In genomic region chr2:178478102-178478441, GRCh38 we compare ENCODE assay signal across 8 cellular contexts. TPM values are rescaled to one million over a fixed set of nuclear protein-coding genes. Genes with fewer than 3 reads are reported as not detected.
DNase-seq lines count a peak whose midpoint lies in the region; ATAC-seq and TF ChIP-seq lines count a peak whose summit lies in the region.

No MANE protein-coding gene starts in this region.

- DNase-seq in NCI-H146 (lab: John Stamatoyannopoulos, UW) (peak; percentile 24), NCI-H146 treated with DMSO at 0.1 percent for 48 hours (lab: John Stamatoyannopoulos, UW; ENCODE audit: unreplicated experiment) (no peak), dedifferentiated amniotic fluid mesenchymal stem cell (ENCODE audit: extremely low spot score) (no peak)
- peak; percentile 25 for DNase-seq in activated CD8-positive, alpha-beta T cell treated with anti-CD3 and anti-CD28 coated beads for 36 hours
- peak; percentile 11 for DNase-seq in stimulated activated naive B cell treated with anti-CD40 and anti-IgM and Interleukin-4, amounts not matched to agents 10 μg/mL and 1 μg/mL and 100 μg/mL, for 72 hours
- no peak for DNase-seq in stimulated activated CD4-positive, alpha-beta T cell treated with anti-CD3 and anti-CD28 coated beads, Interleukin-4, amount 100 ng/mL, for 1 hour

- CTCF ChIA-PET in activated CD8-positive, alpha-beta T cell treated with anti-CD3 and anti-CD28 coated beads for 36 hours (lab: Charles Lee), result interaction anchor here (1.2 to 2.3 kb wide), 2 partner anchors 27 to 40 kb away, joined by 3 to 9 read pairs; partner anchors contain the start of genes PJVK and PRKRA

- peak overlapping the region; percentile 99 for H3K4me3 ChIP-seq in iPS-18a (ENCODE audit: low read length)

- TF ChIP-seq CTCF in activated CD8-positive, alpha-beta T cell treated with anti-CD3 and anti-CD28 coated beads for 36 hours (IDR thresholded peaks at IDR 0.05), result no peak

- no peaks in the 10 kb centered on the region for H3K27me3 Mint-ChIP-seq in activated CD8-positive, alpha-beta T cell treated with anti-CD3 and anti-CD28 coated beads for 36 hours
- no peaks in the 10 kb centered on the region for H3K27me3 Mint-ChIP-seq in stimulated activated naive B cell treated with anti-CD40 and anti-IgM and Interleukin-4, amounts not matched to agents 10 μg/mL and 1 μg/mL and 100 μg/mL, for 72 hours

- H3K27me3 ChIP-seq in iPS-18a (ENCODE audit: control insufficient read depth, insufficient read depth, low read length), result peaks cover 16% of the 10 kb centered on the region

- H3K36me3 ChIP-seq in iPS-18a (ENCODE audit: control insufficient read depth, low read depth, low read length), result no peaks in the 10 kb centered on the region

- H3K9ac ChIP-seq in iPS-18a (ENCODE audit: low read length), result peak overlapping the region; percentile 94

- peak overlapping the region; percentile 95 for H3K27ac Mint-ChIP-seq in activated CD8-positive, alpha-beta T cell treated with anti-CD3 and anti-CD28 coated beads for 36 hours
- peak overlapping the region; percentile 99 for H3K27ac Mint-ChIP-seq in stimulated activated naive B cell treated with anti-CD40 and anti-IgM and Interleukin-4, amounts not matched to agents 10 μg/mL and 1 μg/mL and 100 μg/mL, for 72 hours

- intact Hi-C loops in activated CD8-positive, alpha-beta T cell treated with anti-CD3 and anti-CD28 coated beads for 36 hours (cut with micrococcal nuclease), result no loop called here

- H3K4me3 Mint-ChIP-seq in activated CD8-positive, alpha-beta T cell treated with anti-CD3 and anti-CD28 coated beads for 36 hours, result peak overlapping the region; percentile 83
- H3K4me3 Mint-ChIP-seq in stimulated activated naive B cell treated with anti-CD40 and anti-IgM and Interleukin-4, amounts not matched to agents 10 μg/mL and 1 μg/mL and 100 μg/mL, for 72 hours, result peak overlapping the region; percentile 95 to 96

- peaks cover 15% of the 10 kb centered on the region for H3K4me1 ChIP-seq in iPS-18a (ENCODE audit: control insufficient read depth, low read depth, low read length)

- H3K4me1 Mint-ChIP-seq in activated CD8-positive, alpha-beta T cell treated with anti-CD3 and anti-CD28 coated beads for 36 hours (ENCODE audit: low read depth), result peaks cover 36% of the 10 kb centered on the region
- H3K4me1 Mint-ChIP-seq in stimulated activated naive B cell treated with anti-CD40 and anti-IgM and Interleukin-4, amounts not matched to agents 10 μg/mL and 1 μg/mL and 100 μg/mL, for 72 hours, result peaks cover 22 to 30% of the 10 kb centered on the region in 2 donors

- H3K36me3 Mint-ChIP-seq in activated CD8-positive, alpha-beta T cell treated with anti-CD3 and anti-CD28 coated beads for 36 hours (ENCODE audit: low read depth), result peaks cover 4% of the 10 kb centered on the region
- H3K36me3 Mint-ChIP-seq in stimulated activated naive B cell treated with anti-CD40 and anti-IgM and Interleukin-4, amounts not matched to agents 10 μg/mL and 1 μg/mL and 100 μg/mL, for 72 hours, result peaks cover 0 to 2% of the 10 kb centered on the region in 2 donors

- no peaks in the 10 kb centered on the region for H3K9me3 ChIP-seq in iPS-18a (ENCODE audit: control insufficient read depth, low read depth, low read length)

- POLR2A ChIA-PET in activated CD8-positive, alpha-beta T cell treated with anti-CD3 and anti-CD28 coated beads for 36 hours (lab: Charles Lee), result interaction anchor here (1.6 kb wide), 1 partner anchor 27 kb away, joined by 3 read pairs; the partner anchor contains the start of genes PJVK and PRKRA

- peak; percentile 5 for ATAC-seq in HG02938 (IDR thresholded peaks at IDR 0.05; ENCODE audit: unreplicated experiment)
- ATAC-seq in activated CD8-positive, alpha-beta T cell treated with anti-CD3 and anti-CD28 coated beads for 36 hours, result no peak
- no peak for ATAC-seq in stimulated activated naive B cell treated with anti-CD40 and anti-IgM and Interleukin-4, amounts not matched to agents 10 μg/mL and 1 μg/mL and 100 μg/mL, for 72 hours (replicated peaks)

- H3K9me3 Mint-ChIP-seq in activated CD8-positive, alpha-beta T cell treated with anti-CD3 and anti-CD28 coated beads for 36 hours, result no peaks in the 10 kb centered on the region
- no peaks in the 10 kb centered on the region for H3K9me3 Mint-ChIP-seq in stimulated activated naive B cell treated with anti-CD40 and anti-IgM and Interleukin-4, amounts not matched to agents 10 μg/mL and 1 μg/mL and 100 μg/mL, for 72 hours

- H3K27ac ChIP-seq in iPS-18a (ENCODE audit: low read length), result peak overlapping the region; percentile 92

RNA-seq across cellular contexts. Expression of gene FKBP7, which starts 0.3 kb away (rescaled TPM):
- total RNA-seq in activated CD8-positive, alpha-beta T cell treated with anti-CD3 and anti-CD28 coated beads for 36 hours, result 1 to 10 TPM; 2.1 to 3.0 TPM

RNA-seq across cellular contexts. Expression of gene PLEKHA3, which starts 2.2 kb away (rescaled TPM):
- 10 to 100 TPM; 21.0 to 22.2 TPM for total RNA-seq in activated CD8-positive, alpha-beta T cell treated with anti-CD3 and anti-CD28 coated beads for 36 hours

RNA-seq across cellular contexts. Expression of gene PJVK, which starts 26.9 kb away (rescaled TPM):
- total RNA-seq in activated CD8-positive, alpha-beta T cell treated with anti-CD3 and anti-CD28 coated beads for 36 hours, result 1 to 10 TPM; 3.2 to 4.6 TPM

RNA-seq across cellular contexts. Expression of gene PRKRA, which starts 27.1 kb away (rescaled TPM):
- 10 to 100 TPM; 74.8 to 78.0 TPM for total RNA-seq in activated CD8-positive, alpha-beta T cell treated with anti-CD3 and anti-CD28 coated beads for 36 hours

Comparison
In these comparisons a context has a peak if more than half of its experiments do, and no peak if none do; other contexts are left out.
1. DNase-seq: peak in NCI-H146 (single experiment), activated CD8-positive, alpha-beta T cell treated with anti-CD3 and anti-CD28 coated beads for 36 hours (single experiment) and stimulated activated naive B cell treated with anti-CD40 and anti-IgM and Interleukin-4, amounts not matched to agents 10 μg/mL and 1 μg/mL and 100 μg/mL, for 72 hours (single experiment); none in NCI-H146 treated with DMSO at 0.1 percent for 48 hours (single experiment), stimulated activated CD4-positive, alpha-beta T cell treated with anti-CD3 and anti-CD28 coated beads, Interleukin-4, amount 100 ng/mL, for 1 hour (single experiment) and dedifferentiated amniotic fluid mesenchymal stem cell (single experiment).